ENCODE assay signal across 7 cellular contexts in the genomic region with DNA sequence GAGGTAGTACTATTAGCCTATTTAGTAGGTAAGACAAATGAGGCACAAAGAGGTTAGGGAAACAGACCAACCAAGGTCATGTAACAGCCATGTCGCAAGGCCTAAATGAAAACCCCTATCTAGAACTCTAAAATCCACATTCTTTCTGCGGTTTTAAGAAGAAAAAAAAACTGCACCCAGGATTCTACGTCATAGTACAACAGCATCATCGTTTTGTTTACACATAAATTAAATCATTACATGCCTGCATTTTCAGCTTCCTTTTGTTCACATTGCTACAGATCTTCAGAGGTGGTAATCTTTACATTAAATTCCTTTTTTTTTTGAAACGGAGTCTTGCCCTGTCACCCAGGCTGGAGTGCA. TPM values are rescaled to one million over a fixed set of nuclear protein-coding genes. Genes with fewer than 3 reads are reported as not detected.
DNase-seq lines count a peak whose midpoint lies in the region; ATAC-seq, FAIRE-seq and TF ChIP-seq lines count a peak whose summit lies in the region.

No MANE protein-coding gene starts in this region.

- no peaks in the 10 kb centered on the region for H3F3A ChIP-seq in smooth muscle cell (ENCODE audit: low read depth)

- H3K36me3 ChIP-seq in Panc1 (ENCODE audit: control insufficient read depth, insufficient read depth, low read length) (peaks cover 16% of the 10 kb centered on the region), endothelial cell of umbilical vein (ENCODE audit: control insufficient read depth in 2 of 2, extremely low read depth in 1 of 2, insufficient read depth in 2 of 2, low read length in 2 of 2) (peaks cover 2 to 6% of the 10 kb centered on the region in 2 experiments), smooth muscle cell (ENCODE audit: low read depth) (peaks cover 8% of the 10 kb centered on the region)

- FAIRE-seq in endothelial cell of umbilical vein (lab: Jason Lieb, UNC), result no peak

- dilution Hi-C loops in endothelial cell of umbilical vein (cut with MboI; ENCODE audit: extremely low pct_ligation_motif_present, low sequenced_read_pairs), result no loop called here

- POLR2A ChIA-PET in Panc1 (lab: Charles Lee) (no interaction called here), endothelial cell of umbilical vein (lab: Charles Lee) (no interaction called here)

- no peak for TF ChIP-seq CTCF in Panc1 (IDR thresholded peaks at IDR 0.05)
- no peak for TF ChIP-seq CTCF in endothelial cell of umbilical vein (IDR thresholded peaks at IDR 0.05; ENCODE audit: extremely low read depth in 1 of 2, insufficient read depth in 1 of 2, low read depth in 1 of 2, low read length in 2 of 2)
- no peak for TF ChIP-seq CTCF in smooth muscle cell (IDR thresholded peaks at IDR 0.05; ENCODE audit: borderline replicate concordance, insufficient read depth, poor library complexity, severe bottlenecking)
- no peak for TF ChIP-seq CTCF in foreskin keratinocyte (conservative IDR thresholded peaks at IDR 0.05)

- in situ Hi-C loops in Panc1 (cut with HindIII; ENCODE audit: low pct_unique_long_range_greater_than_20kb, low sequenced_read_pairs), result no loop called here

- H3K9me3 ChIP-seq in Panc1 (ENCODE audit: control insufficient read depth, insufficient read depth, low read depth, low read length) (no peaks in the 10 kb centered on the region), endothelial cell of umbilical vein (replicated peaks; ENCODE audit: control insufficient read depth, insufficient read depth, low read length) (no peaks in the 10 kb centered on the region), smooth muscle cell (replicated peaks; ENCODE audit: low read depth) (no peaks in the 10 kb centered on the region)

- H3K4me2 ChIP-seq in endothelial cell of umbilical vein (ENCODE audit: insufficient read depth, low read length) (peak overlapping the region; percentile 34), smooth muscle cell (peak overlapping the region; percentile 98)

- intact Hi-C loops in Panc1 (cut with micrococcal nuclease; ENCODE audit: unreplicated experiment) (no loop called here), endothelial cell of umbilical vein (cut with micrococcal nuclease) (loop anchor here (1.0 to 2.0 kb wide), 3 partner anchors 165 to 675 kb away; no protein-coding TSS in a partner anchor)

- H3K79me2 ChIP-seq in endothelial cell of umbilical vein (ENCODE audit: control insufficient read depth, insufficient read depth, low read length) (peaks cover 27% of the 10 kb centered on the region), smooth muscle cell (ENCODE audit: low read depth) (peaks cover 37% of the 10 kb centered on the region)

- H3K9ac ChIP-seq in endothelial cell of umbilical vein (replicated peaks; ENCODE audit: extremely low read depth, insufficient read depth, low read length), result peak overlapping the region; percentile 94
- peak overlapping the region; percentile 99 for H3K9ac ChIP-seq in smooth muscle cell (ENCODE audit: low read depth)

- H4K20me1 ChIP-seq in endothelial cell of umbilical vein (replicated peaks; ENCODE audit: control insufficient read depth, extremely low read depth, insufficient read depth, low read length) (no peaks in the 10 kb centered on the region), smooth muscle cell (ENCODE audit: low read depth) (peaks cover 25% of the 10 kb centered on the region)

- ATAC-seq in HG02678 (IDR thresholded peaks at IDR 0.05; ENCODE audit: unreplicated experiment), result peak; percentile 1
- no peak for ATAC-seq in Panc1
- no peak for ATAC-seq in foreskin keratinocyte

- H3K27me3 ChIP-seq in Panc1 (ENCODE audit: control insufficient read depth, insufficient read depth, low read length) (no peaks in the 10 kb centered on the region), endothelial cell of umbilical vein (ENCODE audit: control insufficient read depth in 2 of 2, insufficient read depth in 2 of 2, low read length in 2 of 2) (peaks cover 12 to 22% of the 10 kb centered on the region in 2 experiments), smooth muscle cell (ENCODE audit: low read depth) (no peaks in the 10 kb centered on the region), foreskin keratinocyte (no peaks in the 10 kb centered on the region)

- peak overlapping the region; percentile 82 to 95; a peak in 3 of 4 replicates for H3K4me3 ChIP-seq in Panc1 (ENCODE audit: low read depth in 2 of 2, low read length in 2 of 2)
- H3K4me3 ChIP-seq in endothelial cell of umbilical vein (replicated peaks in 1 of 3; ENCODE audit: insufficient read depth in 1 of 3, low read depth in 1 of 3, low read length in 3 of 3), result peak overlapping the region in 1 of 3 experiments; percentile 83
- peak overlapping the region; percentile 90 for H3K4me3 ChIP-seq in smooth muscle cell

- H3K9me1 ChIP-seq in endothelial cell of umbilical vein (replicated peaks; ENCODE audit: control insufficient read depth, extremely low read depth, insufficient read depth, low read length), result no peaks in the 10 kb centered on the region

- no TSS peak for BruUV-seq in Panc1 (replicated peaks; lab: Mats Ljungman, UMichigan)
- BruUV-seq in endothelial cell of umbilical vein (replicated peaks; lab: Mats Ljungman, UMichigan), result no TSS peak

- WGBS in smooth muscle cell (ENCODE audit: low lambda C conversion rate), result 80% methylated on average over 5 of the region's 5 CpGs

- DNase-seq in Panc1 (ENCODE audit: low read depth, low spot score) (no peak), endothelial cell of umbilical vein (ENCODE audit: low read depth, low spot score) (no peak), smooth muscle cell (lab: John Stamatoyannopoulos, UW; ENCODE audit: unreplicated experiment) (no peak), mesenteric fat pad (ENCODE audit: low spot score) (no peak), T-helper 9 cell (no peak), foreskin keratinocyte (no peak)

- H3K4me1 ChIP-seq in Panc1 (ENCODE audit: control insufficient read depth, insufficient read depth, low read length), result peaks cover 2% of the 10 kb centered on the region; the same call in 1 of the 2 replicates
- peaks cover 11% of the 10 kb centered on the region for H3K4me1 ChIP-seq in endothelial cell of umbilical vein (ENCODE audit: control insufficient read depth, extremely low read depth, insufficient read depth, low read length)
- peaks cover 9% of the 10 kb centered on the region for H3K4me1 ChIP-seq in smooth muscle cell (ENCODE audit: low read depth)
- H3K4me1 ChIP-seq in foreskin keratinocyte, result no peaks in the 10 kb centered on the region

- CTCF ChIA-PET in Panc1 (lab: Charles Lee) (no interaction called here), endothelial cell of umbilical vein (lab: Charles Lee) (interaction anchor here (1.2 to 2.3 kb wide), 8 partner anchors 15 to 672 kb away, joined by 3 to 7 read pairs (median 4); partner anchors contain the start of gene PRICKLE2)

- peak overlapping the region; percentile 86 for H2AFZ ChIP-seq in endothelial cell of umbilical vein (ENCODE audit: low read depth, low read length)
- peak overlapping the region; percentile 93 for H2AFZ ChIP-seq in smooth muscle cell (ENCODE audit: low read depth)

- H3K27ac ChIP-seq in Panc1 (ENCODE audit: low read length) (peak overlapping the region; percentile 57; the same call in 1 of the 2 replicates), endothelial cell of umbilical vein (ENCODE audit: insufficient read depth, low read depth, low read length) (no peak overlapping the region), smooth muscle cell (ENCODE audit: low read depth) (no peak overlapping the region), foreskin keratinocyte (no peak overlapping the region)

- TF ChIP-seq POLR2A in endothelial cell of umbilical vein (IDR thresholded peaks at IDR 0.05; ENCODE audit: low read depth, low read length), result no peak

TF ChIP-seq in endothelial cell of umbilical vein, 7 proteins besides CTCF, POLR2A, EP300 and RAD21:
- no peak for TF ChIP-seq JUN (IDR thresholded peaks at IDR 0.05; ENCODE audit: borderline replicate concordance, insufficient read depth, insufficient read length, low read depth)
- no peak for TF ChIP-seq POLR2AphosphoS5 (IDR thresholded peaks at IDR 0.05; ENCODE audit: insufficient read depth, low read depth, low read length)
- TF ChIP-seq GATA2 (IDR thresholded peaks at IDR 0.05; ENCODE audit: insufficient read depth, insufficient read length, low read depth, low read length), result no peak
- TF ChIP-seq FOS (IDR thresholded peaks at IDR 0.05; ENCODE audit: borderline replicate concordance, insufficient read depth, low read length), result no peak
- TF ChIP-seq MYC (IDR thresholded peaks at IDR 0.05; ENCODE audit: low read depth, low read length), result no peak
- TF ChIP-seq, protein P1, sequence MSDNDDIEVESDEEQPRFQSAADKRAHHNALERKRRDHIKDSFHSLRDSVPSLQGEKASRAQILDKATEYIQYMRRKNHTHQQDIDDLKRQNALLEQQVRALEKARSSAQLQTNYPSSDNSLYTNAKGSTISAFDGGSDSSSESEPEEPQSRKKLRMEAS (IDR thresholded peaks at IDR 0.05; ENCODE audit: insufficient read depth, insufficient read length), result no peak
- no peak for TF ChIP-seq EZH2 (IDR thresholded peaks at IDR 0.05; ENCODE audit: borderline replicate concordance, low read depth, low read length, severe bottlenecking)

RNA-seq across cellular contexts. Expression of gene PSMD6, which starts 0.5 kb away (rescaled TPM):
- total RNA-seq in Panc1 (2021; ENCODE audit: unreplicated experiment), result 55.6 TPM
- 74.8 TPM for polyA plus RNA-seq in Panc1 (2012; ENCODE audit: insufficient read length)
- total RNA-seq in endothelial cell of umbilical vein, result 89.4 and 90.8 TPM in 2 replicates
- 38.3 and 53.7 TPM in 2 replicates for polyA plus RNA-seq in endothelial cell of umbilical vein
- polyA plus RNA-seq in endothelial cell of umbilical vein (2011; cell fraction: cytosol; rRNA removed), result 65.5 and 65.9 TPM in 2 replicates
- 70.6 and 95.7 TPM in 2 replicates for polyA plus RNA-seq in endothelial cell of umbilical vein (2011; cell fraction: nucleus; rRNA removed)
- 79.5 and 136 TPM in 2 replicates for polyA plus RNA-seq in endothelial cell of umbilical vein (2012)
- polyA minus RNA-seq in endothelial cell of umbilical vein, result 42.5 and 44.5 TPM in 2 replicates
- polyA minus RNA-seq in endothelial cell of umbilical vein (2011; cell fraction: cytosol; rRNA and poly(A)+ RNA removed), result 19.8 TPM
- 96.2 and 126 TPM in 2 replicates for polyA minus RNA-seq in endothelial cell of umbilical vein (2011; cell fraction: nucleus; rRNA and poly(A)+ RNA removed)
- total RNA-seq in smooth muscle cell, result 109 and 113 TPM in 2 replicates
- polyA plus RNA-seq in smooth muscle cell, result 116 and 119 TPM in 2 replicates
- total RNA-seq in mesenteric fat pad, result 64.1 TPM
- total RNA-seq in foreskin keratinocyte, result 119 and 139 TPM in 2 replicates
- polyA plus RNA-seq in foreskin keratinocyte, result 104 and 132 TPM in 2 replicates
